In genomic region chr1:983736-984475, GRCh38 we compare ENCODE assay signal across 6 cellular contexts. TPM values are rescaled to one million over a fixed set of nuclear protein-coding genes. Genes with fewer than 3 reads are reported as not detected.
A peak's percentile ranks its signal among the peaks of the same experiment; 100 is the strongest.
DNase-seq lines count a peak whose midpoint lies in the region; ATAC-seq and TF ChIP-seq lines count a peak whose summit lies in the region.

No MANE protein-coding gene starts in this region.

- POLR2A ChIA-PET in HCT116 (lab: Charles Lee), result interaction anchor here (1.0 to 1.6 kb wide), 3 partner anchors 15 to 80 kb away, joined by 3 to 5 read pairs (median 3); no protein-coding TSS in a partner anchor
- POLR2A ChIA-PET in activated CD4-positive, alpha-beta T cell treated with anti-CD3 and anti-CD28 coated beads, Interleukin-2, amount 10 ng/mL, durations not matched to agents 7 days and 5 days (lab: Charles Lee), result no interaction called here

- intact Hi-C loops in HCT116 (cut with micrococcal nuclease), result loop anchor here (2.0 to 5.0 kb wide), 3 partner anchors 17 to 307 kb away; partner anchors contain the start of gene HES4

- no peak for DNase-seq in HCT116 (ENCODE audit: low read depth, low spot score)
- peak; percentile 59 for DNase-seq in activated CD4-positive, alpha-beta T cell treated with anti-CD3 and anti-CD28 coated beads, Interleukin-2, amount 10 ng/mL, durations not matched to agents 7 days and 5 days
- peak; percentile 46 for DNase-seq in glomerular visceral epithelial cell (ENCODE audit: extremely low spot score)
- DNase-seq in stimulated activated CD8-positive, alpha-beta memory T cell treated with anti-CD3 and anti-CD28 coated beads, Interleukin-4, amount 100 ng/mL, for 48 hours, result peak; percentile 80
- DNase-seq in HuH-7 (ENCODE audit: low spot score), result no peak

- H3K36me3 Mint-ChIP-seq in activated CD4-positive, alpha-beta T cell treated with anti-CD3 and anti-CD28 coated beads, Interleukin-2, amount 10 ng/mL, durations not matched to agents 7 days and 5 days (ENCODE audit: low read depth), result no peaks in the 10 kb centered on the region

- no peak for TF ChIP-seq POLR2A in HCT116 (IDR thresholded peaks at IDR 0.05; ENCODE audit: borderline replicate concordance, extremely low read depth, insufficient read depth, insufficient read length)

- no peak overlapping the region for H3K9ac ChIP-seq in HCT116 (ENCODE audit: low read length)

- H3K4me1 ChIP-seq in HCT116 (ENCODE audit: control insufficient read depth in 1 of 2, insufficient read depth in 2 of 2, low read length in 2 of 2), result 0 out of 4 replicates have a peak, but pooled peaks cover 0 to 2% of the 10 kb centered on the region in 2 experiments

- no peaks in the 10 kb centered on the region for H3K9me2 ChIP-seq in HCT116 (ENCODE audit: insufficient read depth)

- peak; percentile 59 to 74 (median 69); a peak in 5 of 6 replicates for TF ChIP-seq CTCF in HCT116 (IDR thresholded peaks at IDR 0.05 in 2 of 3, conservative IDR thresholded peaks at IDR 0.05 in 1 of 3; ENCODE audit: borderline replicate concordance in 1 of 3, insufficient read depth in 1 of 3, low read depth in 2 of 3, low read length in 2 of 3)

- H3K4me2 ChIP-seq in HCT116 (ENCODE audit: low read length), result peak overlapping the region; percentile 50

- H3K27me3 Mint-ChIP-seq in activated CD4-positive, alpha-beta T cell treated with anti-CD3 and anti-CD28 coated beads, Interleukin-2, amount 10 ng/mL, durations not matched to agents 7 days and 5 days, result peaks cover 30% of the 10 kb centered on the region

- H3K9me3 Mint-ChIP-seq in activated CD4-positive, alpha-beta T cell treated with anti-CD3 and anti-CD28 coated beads, Interleukin-2, amount 10 ng/mL, durations not matched to agents 7 days and 5 days, result no peaks in the 10 kb centered on the region

- peak; percentile 86 for TF ChIP-seq RAD21 in HCT116 (IDR thresholded peaks at IDR 0.05; ENCODE audit: low read depth)

- H2AFZ ChIP-seq in HCT116 (ENCODE audit: low read depth, low read length, poor library complexity, severe bottlenecking), result no peak overlapping the region

- H3K4me1 Mint-ChIP-seq in activated CD4-positive, alpha-beta T cell treated with anti-CD3 and anti-CD28 coated beads, Interleukin-2, amount 10 ng/mL, durations not matched to agents 7 days and 5 days, result no peaks in the 10 kb centered on the region

- RAD21 ChIA-PET in HCT116 (lab: Charles Lee; ENCODE audit: low non-redundant PET in 1 of 2, low total read pairs in 2 of 2, uncharacterized antibody in 2 of 2, unreplicated experiment in 2 of 2), result interaction anchor here (0.7 to 1.1 kb wide), 3 partner anchors 15 to 80 kb away, joined by 3 to 5 read pairs (median 4); no protein-coding TSS in a partner anchor

- BruUV-seq in HCT116 (replicated peaks; lab: Mats Ljungman, UMichigan), result no TSS peak

- CTCF ChIA-PET in HCT116 (lab: Charles Lee), result interaction anchor here (0.6 to 2.8 kb wide), 14 partner anchors 10 to 308 kb away, joined by 3 to 18 read pairs (median 4); partner anchors contain the start of genes AGRN, B3GALT6, ISG15 and PLEKHN1
- CTCF ChIA-PET in activated CD4-positive, alpha-beta T cell treated with anti-CD3 and anti-CD28 coated beads, Interleukin-2, amount 10 ng/mL, durations not matched to agents 7 days and 5 days (lab: Charles Lee), result interaction anchor here (0.6 to 3.1 kb wide), 17 partner anchors 8 to 632 kb away, joined by 3 to 13 read pairs (median 4); partner anchors contain the start of genes C1orf159, HES4, ISG15 and MIB2

- no peak overlapping the region for H3K4me3 ChIP-seq in HCT116 (replicated peaks in 1 of 2; ENCODE audit: low read depth in 1 of 2, low read length in 2 of 2)

- H3K4me3 Mint-ChIP-seq in activated CD4-positive, alpha-beta T cell treated with anti-CD3 and anti-CD28 coated beads, Interleukin-2, amount 10 ng/mL, durations not matched to agents 7 days and 5 days, result no peak overlapping the region

- H3K27me3 ChIP-seq in HCT116 (ENCODE audit: insufficient read depth, low read length), result no peaks in the 10 kb centered on the region

- no peaks in the 10 kb centered on the region for H4K20me1 ChIP-seq in HCT116 (ENCODE audit: insufficient read depth)

- no peaks in the 10 kb centered on the region for H3K79me2 ChIP-seq in HCT116 (ENCODE audit: insufficient read depth, low read length)

- peak; percentile 86 for ATAC-seq in HCT116
- ATAC-seq in HG02884 (IDR thresholded peaks at IDR 0.05; ENCODE audit: unreplicated experiment), result no peak

- no peak overlapping the region for H3K27ac ChIP-seq in HCT116 (ENCODE audit: low read depth, low read length)

- H3K36me3 ChIP-seq in HCT116 (ENCODE audit: control insufficient read depth in 1 of 2, insufficient read depth in 2 of 2, low read length in 2 of 2), result no peaks in the 10 kb centered on the region

- no peaks in the 10 kb centered on the region for H3K9me3 ChIP-seq in HCT116 (ENCODE audit: control insufficient read depth in 1 of 2, insufficient read depth in 1 of 2, low read depth in 1 of 2, low read length in 2 of 2)

- no peak overlapping the region for H3K27ac Mint-ChIP-seq in activated CD4-positive, alpha-beta T cell treated with anti-CD3 and anti-CD28 coated beads, Interleukin-2, amount 10 ng/mL, durations not matched to agents 7 days and 5 days

TF ChIP-seq in HCT116, 20 proteins besides CTCF, POLR2A, EP300 and RAD21:
- TF ChIP-seq ATF3 (IDR thresholded peaks at IDR 0.05) (no peak), EGR1 (IDR thresholded peaks at IDR 0.05; ENCODE audit: low read depth) (no peak), ZFX (IDR thresholded peaks at IDR 0.05) (no peak), CBX3 (IDR thresholded peaks at IDR 0.05; ENCODE audit: low read depth) (no peak), YY1 (IDR thresholded peaks at IDR 0.05; ENCODE audit: extremely low read depth, insufficient replicate concordance, low read depth, low read length) (no peak), TCF7L2 (IDR thresholded peaks at IDR 0.05; ENCODE audit: borderline replicate concordance, extremely low read depth, insufficient read depth, insufficient read length) (no peak), ZBTB33 (IDR thresholded peaks at IDR 0.05; ENCODE audit: extremely low read depth, insufficient replicate concordance, low read length) (no peak)

RNA-seq across cellular contexts. Expression of gene PERM1, which starts 2.0 kb away (rescaled TPM):
- 0.39 TPM for total RNA-seq in HCT116 (2021; ENCODE audit: unreplicated experiment)
- 2.6 and 3.8 TPM in 2 replicates for polyA plus RNA-seq in HCT116 (2012)
- not detected for total RNA-seq in activated CD4-positive, alpha-beta T cell treated with anti-CD3 and anti-CD28 coated beads, Interleukin-2, amount 10 ng/mL, durations not matched to agents 7 days and 5 days

RNA-seq across cellular contexts. Expression of gene HES4, which starts 16.0 kb away (rescaled TPM):
- 145 TPM for total RNA-seq in HCT116 (2021; ENCODE audit: unreplicated experiment)
- 88.1 and 110 TPM in 2 replicates for polyA plus RNA-seq in HCT116 (2012)
- under 1 TPM; 0.42 to 0.46 TPM for total RNA-seq in activated CD4-positive, alpha-beta T cell treated with anti-CD3 and anti-CD28 coated beads, Interleukin-2, amount 10 ng/mL, durations not matched to agents 7 days and 5 days

RNA-seq across cellular contexts. Expression of gene PLEKHN1, which starts 17.6 kb away (rescaled TPM):
- 11.6 TPM for total RNA-seq in HCT116 (2021; ENCODE audit: unreplicated experiment)
- 9.4 and 9.6 TPM in 2 replicates for polyA plus RNA-seq in HCT116 (2012)
- 1 to 10 TPM; 3.2 TPM for total RNA-seq in activated CD4-positive, alpha-beta T cell treated with anti-CD3 and anti-CD28 coated beads, Interleukin-2, amount 10 ng/mL, durations not matched to agents 7 days and 5 days

RNA-seq across cellular contexts. Expression of gene KLHL17, which starts 23.5 kb away (rescaled TPM):
- total RNA-seq in HCT116 (2021; ENCODE audit: unreplicated experiment), result 100.0 TPM
- polyA plus RNA-seq in HCT116 (2012), result 58.8 and 68.9 TPM in 2 replicates
- total RNA-seq in activated CD4-positive, alpha-beta T cell treated with anti-CD3 and anti-CD28 coated beads, Interleukin-2, amount 10 ng/mL, durations not matched to agents 7 days and 5 days, result 10 to 100 TPM; 23.6 to 27.1 TPM

RNA-seq across cellular contexts. Expression of gene NOC2L, which starts 24.9 kb away (rescaled TPM):
- total RNA-seq in HCT116 (2021; ENCODE audit: unreplicated experiment), result 260 TPM
- 169 and 185 TPM in 2 replicates for polyA plus RNA-seq in HCT116 (2012)
- total RNA-seq in activated CD4-positive, alpha-beta T cell treated with anti-CD3 and anti-CD28 coated beads, Interleukin-2, amount 10 ng/mL, durations not matched to agents 7 days and 5 days, result 10 to 100 TPM; 60.5 to 71.8 TPM

Comparison
In these comparisons a context has a peak if more than half of its experiments do, and no peak if none do; other contexts are left out.
1. DNase-seq: peak in activated CD4-positive, alpha-beta T cell treated with anti-CD3 and anti-CD28 coated beads, Interleukin-2, amount 10 ng/mL, durations not matched to agents 7 days and 5 days (single experiment), glomerular visceral epithelial cell (single experiment) and stimulated activated CD8-positive, alpha-beta memory T cell treated with anti-CD3 and anti-CD28 coated beads, Interleukin-4, amount 100 ng/mL, for 48 hours (single experiment); none in HCT116 (single experiment) and HuH-7 (single experiment).
2. RNA of gene HES4, which starts 16.0 kb away (total RNA-seq): 145 TPM in HCT116 (single experiment); 0.42 to 0.46 TPM in activated CD4-positive, alpha-beta T cell treated with anti-CD3 and anti-CD28 coated beads, Interleukin-2, amount 10 ng/mL, durations not matched to agents 7 days and 5 days; every median in the first group is over 100 times any median in the second.